1 cellular context compared by ENCODE assay signal in the genomic region with DNA sequence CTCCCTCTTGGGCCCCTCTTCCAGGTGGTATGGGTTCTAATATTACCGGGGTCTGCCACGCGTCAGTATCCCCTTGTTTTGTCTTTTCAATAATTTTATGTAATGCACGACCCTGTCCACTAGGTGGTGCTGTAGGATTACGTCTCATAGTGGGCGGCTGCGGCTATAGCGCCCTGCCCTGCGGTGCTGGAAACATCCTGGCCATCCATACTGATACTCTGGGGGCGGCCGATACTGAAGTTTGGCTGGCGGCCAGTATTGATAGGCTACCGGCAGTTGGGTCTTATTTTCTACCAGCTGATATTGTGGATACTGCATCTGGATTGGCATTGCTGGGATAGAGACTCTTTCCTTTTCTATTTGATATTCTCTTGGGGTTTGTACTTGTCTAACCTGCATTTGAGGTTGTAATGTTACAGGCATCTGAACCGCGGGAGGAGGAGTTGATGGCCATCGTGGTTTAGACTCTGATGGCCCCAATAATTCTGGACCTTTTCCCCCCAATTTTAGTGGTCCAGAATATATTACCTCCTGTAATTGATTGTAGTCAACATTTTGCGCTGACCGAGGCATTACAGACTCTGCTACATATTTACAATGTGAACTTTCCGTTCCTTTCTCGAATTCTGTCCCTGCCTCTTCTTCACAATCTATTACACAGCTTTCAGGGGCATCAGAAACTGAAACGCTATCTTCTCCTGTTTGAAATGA.
TF ChIP-seq lines count a peak whose summit lies in the region.

No MANE protein-coding gene starts in this region.

TF ChIP-seq in HepG2, 621 proteins besides CTCF, POLR2A, EP300 and RAD21 (continued from another document and continues in another):
- TF ChIP-seq MED8 (CRISPR knock-in tag; IDR thresholded peaks at IDR 0.05; ENCODE audit: insufficient replicate concordance) (no peak), ZNF777 (CRISPR knock-in tag; IDR thresholded peaks at IDR 0.05) (no peak), ZNF350 (CRISPR knock-in tag; IDR thresholded peaks at IDR 0.05; ENCODE audit: borderline replicate concordance, low read depth) (no peak), ZNF850 (CRISPR knock-in tag; conservative IDR thresholded peaks at IDR 0.05) (no peak), PHF21A (CRISPR knock-in tag; IDR thresholded peaks at IDR 0.05) (peak; percentile 71; the same call in 1 of the 2 replicates), CBX1 (IDR thresholded peaks at IDR 0.05; ENCODE audit: low read depth) (no peak), ZNF619 (CRISPR knock-in tag; IDR thresholded peaks at IDR 0.05) (no peak), SRSF1 (optimal IDR thresholded peaks at IDR 0.05; ENCODE audit: low read depth, low read length) (no peak), NFE2L1 (CRISPR knock-in tag; IDR thresholded peaks at IDR 0.05; ENCODE audit: borderline replicate concordance) (no peak), ZNF562 (CRISPR knock-in tag; IDR thresholded peaks at IDR 0.05; ENCODE audit: borderline replicate concordance) (no peak), PBX3 (CRISPR knock-in tag; IDR thresholded peaks at IDR 0.05; ENCODE audit: borderline replicate concordance) (no peak), ZBTB49 (CRISPR knock-in tag; IDR thresholded peaks at IDR 0.05; ENCODE audit: borderline replicate concordance) (no peak), RBAK (CRISPR knock-in tag; IDR thresholded peaks at IDR 0.05) (no peak), JARID2 (CRISPR knock-in tag; IDR thresholded peaks at IDR 0.05; ENCODE audit: insufficient replicate concordance) (no peak), ZNF160 (CRISPR knock-in tag; IDR thresholded peaks at IDR 0.05) (no peak), ZNF343 (CRISPR knock-in tag; IDR thresholded peaks at IDR 0.05) (no peak), NFYB (CRISPR knock-in tag; IDR thresholded peaks at IDR 0.05) (no peak), KLF11 (CRISPR knock-in tag; IDR thresholded peaks at IDR 0.05) (no peak), IRF2 (CRISPR knock-in tag; IDR thresholded peaks at IDR 0.05) (0 out of 2 replicates have a peak, but pooled peaks have one; percentile 22), ARID5B (CRISPR knock-in tag; IDR thresholded peaks at IDR 0.05) (peak; percentile 38; the same call in 1 of the 2 replicates), ZBTB42 (CRISPR knock-in tag; IDR thresholded peaks at IDR 0.05) (no peak), HNRNPLL (IDR thresholded peaks at IDR 0.05; ENCODE audit: low read depth, low read length, poor library complexity, severe bottlenecking) (peak; percentile 24), KLF15 (CRISPR knock-in tag; IDR thresholded peaks at IDR 0.05; ENCODE audit: borderline replicate concordance) (no peak), ESRRA (CRISPR knock-in tag; IDR thresholded peaks at IDR 0.05; ENCODE audit: low read depth) (no peak), NCOA1 (CRISPR knock-in tag; IDR thresholded peaks at IDR 0.05) (no peak), ZBTB1 (CRISPR knock-in tag; IDR thresholded peaks at IDR 0.05; ENCODE audit: borderline replicate concordance) (no peak), MIER2 (CRISPR knock-in tag; IDR thresholded peaks at IDR 0.05) (no peak), MIER3 (CRISPR knock-in tag; IDR thresholded peaks at IDR 0.05; ENCODE audit: borderline replicate concordance) (no peak), TAF15 (IDR thresholded peaks at IDR 0.05; ENCODE audit: low read depth, low read length, poor library complexity, severe bottlenecking) (no peak), TEAD3 (CRISPR knock-in tag; optimal IDR thresholded peaks at IDR 0.05; ENCODE audit: borderline replicate concordance) (no peak), HNRNPUL1 (IDR thresholded peaks at IDR 0.05; ENCODE audit: low read depth, low read length) (no peak), ZNF605 (CRISPR knock-in tag; IDR thresholded peaks at IDR 0.05) (no peak), ZNF780A (CRISPR knock-in tag; IDR thresholded peaks at IDR 0.05) (no peak), IKZF4 (CRISPR knock-in tag; IDR thresholded peaks at IDR 0.05; ENCODE audit: borderline replicate concordance, low read depth, not compliant biosample characterization) (no peak), ZNF432 (CRISPR knock-in tag; IDR thresholded peaks at IDR 0.05; ENCODE audit: borderline replicate concordance) (no peak), REL (CRISPR knock-in tag; conservative IDR thresholded peaks at IDR 0.05) (no peak), PLRG1 (conservative IDR thresholded peaks at IDR 0.05) (no peak)
- TF ChIP-seq, protein P1, sequence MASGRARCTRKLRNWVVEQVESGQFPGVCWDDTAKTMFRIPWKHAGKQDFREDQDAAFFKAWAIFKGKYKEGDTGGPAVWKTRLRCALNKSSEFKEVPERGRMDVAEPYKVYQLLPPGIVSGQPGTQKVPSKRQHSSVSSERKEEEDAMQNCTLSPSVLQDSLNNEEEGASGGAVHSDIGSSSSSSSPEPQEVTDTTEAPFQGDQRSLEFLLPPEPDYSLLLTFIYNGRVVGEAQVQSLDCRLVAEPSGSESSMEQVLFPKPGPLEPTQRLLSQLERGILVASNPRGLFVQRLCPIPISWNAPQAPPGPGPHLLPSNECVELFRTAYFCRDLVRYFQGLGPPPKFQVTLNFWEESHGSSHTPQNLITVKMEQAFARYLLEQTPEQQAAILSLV (CRISPR knock-in tag; IDR thresholded peaks at IDR 0.05; ENCODE audit: borderline replicate concordance), result no peak
- TF ChIP-seq, protein P2, sequence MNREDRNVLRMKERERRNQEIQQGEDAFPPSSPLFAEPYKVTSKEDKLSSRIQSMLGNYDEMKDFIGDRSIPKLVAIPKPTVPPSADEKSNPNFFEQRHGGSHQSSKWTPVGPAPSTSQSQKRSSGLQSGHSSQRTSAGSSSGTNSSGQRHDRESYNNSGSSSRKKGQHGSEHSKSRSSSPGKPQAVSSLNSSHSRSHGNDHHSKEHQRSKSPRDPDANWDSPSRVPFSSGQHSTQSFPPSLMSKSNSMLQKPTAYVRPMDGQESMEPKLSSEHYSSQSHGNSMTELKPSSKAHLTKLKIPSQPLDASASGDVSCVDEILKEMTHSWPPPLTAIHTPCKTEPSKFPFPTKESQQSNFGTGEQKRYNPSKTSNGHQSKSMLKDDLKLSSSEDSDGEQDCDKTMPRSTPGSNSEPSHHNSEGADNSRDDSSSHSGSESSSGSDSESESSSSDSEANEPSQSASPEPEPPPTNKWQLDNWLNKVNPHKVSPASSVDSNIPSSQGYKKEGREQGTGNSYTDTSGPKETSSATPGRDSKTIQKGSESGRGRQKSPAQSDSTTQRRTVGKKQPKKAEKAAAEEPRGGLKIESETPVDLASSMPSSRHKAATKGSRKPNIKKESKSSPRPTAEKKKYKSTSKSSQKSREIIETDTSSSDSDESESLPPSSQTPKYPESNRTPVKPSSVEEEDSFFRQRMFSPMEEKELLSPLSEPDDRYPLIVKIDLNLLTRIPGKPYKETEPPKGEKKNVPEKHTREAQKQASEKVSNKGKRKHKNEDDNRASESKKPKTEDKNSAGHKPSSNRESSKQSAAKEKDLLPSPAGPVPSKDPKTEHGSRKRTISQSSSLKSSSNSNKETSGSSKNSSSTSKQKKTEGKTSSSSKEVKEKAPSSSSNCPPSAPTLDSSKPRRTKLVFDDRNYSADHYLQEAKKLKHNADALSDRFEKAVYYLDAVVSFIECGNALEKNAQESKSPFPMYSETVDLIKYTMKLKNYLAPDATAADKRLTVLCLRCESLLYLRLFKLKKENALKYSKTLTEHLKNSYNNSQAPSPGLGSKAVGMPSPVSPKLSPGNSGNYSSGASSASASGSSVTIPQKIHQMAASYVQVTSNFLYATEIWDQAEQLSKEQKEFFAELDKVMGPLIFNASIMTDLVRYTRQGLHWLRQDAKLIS (CRISPR knock-in tag; IDR thresholded peaks at IDR 0.05), result no peak
- TF ChIP-seq, protein P3, sequence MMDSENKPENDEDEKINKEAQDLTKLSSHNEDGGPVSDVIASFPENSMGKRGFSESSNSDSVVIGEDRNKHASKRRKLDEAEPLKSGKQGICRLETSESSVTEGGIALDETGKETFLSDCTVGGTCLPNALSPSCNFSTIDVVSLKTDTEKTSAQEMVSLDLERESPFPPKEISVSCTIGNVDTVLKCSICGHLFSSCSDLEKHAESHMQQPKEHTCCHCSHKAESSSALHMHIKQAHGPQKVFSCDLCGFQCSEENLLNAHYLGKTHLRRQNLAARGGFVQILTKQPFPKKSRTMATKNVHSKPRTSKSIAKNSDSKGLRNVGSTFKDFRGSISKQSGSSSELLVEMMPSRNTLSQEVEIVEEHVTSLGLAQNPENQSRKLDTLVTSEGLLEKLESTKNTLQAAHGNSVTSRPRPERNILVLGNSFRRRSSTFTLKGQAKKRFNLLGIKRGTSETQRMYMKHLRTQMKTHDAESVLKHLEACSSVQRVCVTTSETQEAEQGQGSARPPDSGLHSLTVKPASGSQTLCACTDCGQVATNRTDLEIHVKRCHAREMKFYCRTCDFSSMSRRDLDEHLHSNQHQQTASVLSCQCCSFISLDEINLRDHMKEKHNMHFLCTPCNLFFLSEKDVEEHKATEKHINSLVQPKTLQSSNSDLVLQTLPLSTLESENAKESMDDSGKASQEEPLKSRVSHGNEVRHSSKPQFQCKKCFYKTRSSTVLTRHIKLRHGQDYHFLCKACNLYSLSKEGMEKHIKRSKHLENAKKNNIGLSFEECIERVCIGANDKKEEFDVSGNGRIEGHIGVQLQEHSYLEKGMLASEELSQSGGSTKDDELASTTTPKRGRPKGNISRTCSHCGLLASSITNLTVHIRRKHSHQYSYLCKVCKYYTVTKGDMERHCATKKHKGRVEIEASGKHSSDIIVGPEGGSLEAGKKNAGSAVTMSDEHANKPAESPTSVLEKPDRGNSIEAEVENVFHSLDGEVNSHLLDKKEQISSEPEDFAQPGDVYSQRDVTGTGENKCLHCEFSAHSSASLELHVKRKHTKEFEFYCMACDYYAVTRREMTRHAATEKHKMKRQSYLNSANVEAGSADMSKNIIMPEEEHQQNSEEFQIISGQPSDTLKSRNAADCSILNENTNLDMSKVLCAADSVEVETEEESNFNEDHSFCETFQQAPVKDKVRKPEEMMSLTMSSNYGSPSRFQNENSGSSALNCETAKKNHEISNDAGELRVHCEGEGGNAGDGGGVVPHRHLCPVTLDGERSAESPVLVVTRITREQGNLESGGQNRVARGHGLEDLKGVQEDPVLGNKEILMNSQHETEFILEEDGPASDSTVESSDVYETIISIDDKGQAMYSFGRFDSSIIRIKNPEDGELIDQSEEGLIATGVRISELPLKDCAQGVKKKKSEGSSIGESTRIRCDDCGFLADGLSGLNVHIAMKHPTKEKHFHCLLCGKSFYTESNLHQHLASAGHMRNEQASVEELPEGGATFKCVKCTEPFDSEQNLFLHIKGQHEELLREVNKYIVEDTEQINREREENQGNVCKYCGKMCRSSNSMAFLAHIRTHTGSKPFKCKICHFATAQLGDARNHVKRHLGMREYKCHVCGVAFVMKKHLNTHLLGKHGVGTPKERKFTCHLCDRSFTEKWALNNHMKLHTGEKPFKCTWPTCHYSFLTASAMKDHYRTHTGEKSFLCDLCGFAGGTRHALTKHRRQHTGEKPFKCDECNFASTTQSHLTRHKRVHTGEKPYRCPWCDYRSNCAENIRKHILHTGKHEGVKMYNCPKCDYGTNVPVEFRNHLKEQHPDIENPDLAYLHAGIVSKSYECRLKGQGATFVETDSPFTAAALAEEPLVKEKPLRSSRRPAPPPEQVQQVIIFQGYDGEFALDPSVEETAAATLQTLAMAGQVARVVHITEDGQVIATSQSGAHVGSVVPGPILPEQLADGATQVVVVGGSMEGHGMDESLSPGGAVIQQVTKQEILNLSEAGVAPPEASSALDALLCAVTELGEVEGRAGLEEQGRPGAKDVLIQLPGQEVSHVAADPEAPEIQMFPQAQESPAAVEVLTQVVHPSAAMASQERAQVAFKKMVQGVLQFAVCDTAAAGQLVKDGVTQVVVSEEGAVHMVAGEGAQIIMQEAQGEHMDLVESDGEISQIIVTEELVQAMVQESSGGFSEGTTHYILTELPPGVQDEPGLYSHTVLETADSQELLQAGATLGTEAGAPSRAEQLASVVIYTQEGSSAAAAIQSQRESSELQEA (CRISPR knock-in tag; IDR thresholded peaks at IDR 0.05; ENCODE audit: not compliant biosample characterization), result no peak
